ENCODE assay signal across 8 cellular contexts in genomic region chr16:54194008-54194731, GRCh38.
DNase-seq lines count a peak whose midpoint lies in the region; ATAC-seq and TF ChIP-seq lines count a peak whose summit lies in the region.

No MANE protein-coding gene starts in this region.

- intact Hi-C loops in colonic mucosa (cut with DNase I), result no loop called here

- DNase-seq in DMS79 treated with DMSO at 0.1 percent for 48 hours (lab: John Stamatoyannopoulos, UW), result peak; percentile 65
- peak; percentile 74 for DNase-seq in NCI-H1092 (lab: John Stamatoyannopoulos, UW)
- DNase-seq in colonic mucosa, result peak; percentile 44
- peak; percentile 86 for DNase-seq in left kidney (ENCODE audit: low read depth, low spot score)
- peak; percentile 78 to 84 for DNase-seq in upper lobe of left lung
- DNase-seq in NK-92 (lab: John Stamatoyannopoulos, UW; ENCODE audit: unreplicated experiment), result no peak
- DNase-seq in GF-D8 (lab: John Stamatoyannopoulos, UW), result no peak

- WGBS in upper lobe of left lung, 2 donors, result 29 to 46% methylated on average over 14 to 26 of the region's 31 CpGs

- TF ChIP-seq EP300 in upper lobe of left lung (IDR thresholded peaks at IDR 0.05), result no peak

- peak overlapping the region in 1 of 2 donors; percentile 19 for H3K9ac ChIP-seq in colonic mucosa (ENCODE audit: low read depth in 2 of 2, low read length in 2 of 2)

- H3K36me3 ChIP-seq in colonic mucosa (no peaks in the 10 kb centered on the region), upper lobe of left lung (no peaks in the 10 kb centered on the region)

- H3K27me3 ChIP-seq in colonic mucosa, result no peaks in the 10 kb centered on the region
- no peaks in the 10 kb centered on the region for H3K27me3 ChIP-seq in upper lobe of left lung

- TF ChIP-seq CTCF in colonic mucosa (IDR thresholded peaks at IDR 0.05), result no peak
- no peak for TF ChIP-seq CTCF in upper lobe of left lung (IDR thresholded peaks at IDR 0.05)

- ATAC-seq in upper lobe of left lung (ENCODE audit: low FRiP score in 2 of 2) (peak; percentile 80 to 88), GM21619 (IDR thresholded peaks at IDR 0.05; ENCODE audit: unreplicated experiment) (no peak)

- H3K9me3 ChIP-seq in colonic mucosa (no peaks in the 10 kb centered on the region), upper lobe of left lung (peaks cover 0 to 5% (median 0%) of the 10 kb centered on the region in 4 donors)

- no peak overlapping the region for H3K27ac ChIP-seq in colonic mucosa
- peak overlapping the region; percentile 70 to 91 (median 76) for H3K27ac ChIP-seq in upper lobe of left lung

- TF ChIP-seq POLR2A in upper lobe of left lung (IDR thresholded peaks at IDR 0.05), result peak in 1 of 4 donors; percentile 53

- H3K4me3 ChIP-seq in colonic mucosa (peak overlapping the region; percentile 4), upper lobe of left lung (peak overlapping the region in 3 of 4 donors; percentile 24 to 44 (median 32))

- H3K4me1 ChIP-seq in colonic mucosa (no peaks in the 10 kb centered on the region), upper lobe of left lung (peaks cover 0 to 16% (median 5%) of the 10 kb centered on the region in 4 donors)

Comparison
In these comparisons a context has a peak if more than half of its experiments do, and no peak if none do; other contexts are left out.
1. DNase-seq: peak in DMS79 treated with DMSO at 0.1 percent for 48 hours (single experiment), NCI-H1092 (single experiment), colonic mucosa (single experiment), left kidney (single experiment) and upper lobe of left lung (2 of 2); none in NK-92 (single experiment) and GF-D8 (single experiment).